Comparison of ENCODE assay signal across 8 cellular contexts in the genomic region with DNA sequence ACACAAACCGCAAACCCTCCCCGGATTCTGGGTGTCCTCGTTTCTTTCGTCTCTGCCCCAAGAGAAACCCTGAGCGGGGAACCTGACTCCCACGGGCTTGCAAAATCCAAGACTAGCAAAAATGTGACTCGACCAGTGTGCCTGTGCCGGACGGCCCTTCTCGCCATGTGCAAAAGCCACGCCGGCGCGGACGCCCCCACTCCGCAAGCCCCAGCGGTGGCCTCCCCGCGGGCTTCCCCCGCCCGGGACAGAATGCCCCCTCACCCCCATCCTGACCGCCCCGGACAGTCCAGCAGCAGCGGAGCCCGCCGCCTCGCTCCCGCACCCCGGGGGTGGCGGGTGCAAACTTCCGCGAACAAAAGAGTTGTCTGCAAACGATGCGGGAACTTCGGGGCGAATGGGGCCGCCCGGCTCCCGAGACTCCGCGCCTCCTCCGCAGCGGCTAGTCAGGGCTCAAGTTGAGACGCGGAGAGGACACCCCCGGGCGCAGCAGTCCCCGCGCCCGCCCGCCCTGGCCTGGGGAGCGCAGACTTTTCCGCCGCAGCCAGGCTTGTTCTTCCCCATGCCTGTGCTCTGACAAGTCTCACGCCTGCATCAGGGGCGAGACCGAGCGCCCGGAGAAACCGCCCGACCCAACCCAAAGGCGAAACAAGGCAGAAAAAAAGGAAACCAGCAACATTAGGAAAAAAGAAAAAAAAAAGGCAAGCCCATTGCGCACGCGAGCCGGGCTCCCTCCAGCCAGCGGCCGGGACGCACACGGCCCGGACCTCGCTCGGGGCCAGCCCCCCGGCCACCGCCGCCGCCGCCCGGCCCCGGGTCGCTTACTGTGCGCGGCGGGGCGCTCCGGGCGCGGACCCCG. TPM values are rescaled to one million over a fixed set of nuclear protein-coding genes. Genes with fewer than 3 reads are reported as not detected.
A peak's percentile ranks its signal among the peaks of the same experiment; 100 is the strongest.
DNase-seq lines count a peak whose midpoint lies in the region; ATAC-seq and TF ChIP-seq lines count a peak whose summit lies in the region.

No MANE protein-coding gene starts in this region.

- peak; percentile 15 for ATAC-seq in HG02981 (IDR thresholded peaks at IDR 0.05; ENCODE audit: unreplicated experiment)
- no peak for ATAC-seq in GM19023 (IDR thresholded peaks at IDR 0.05; ENCODE audit: unreplicated experiment)

- peaks cover 57% of the 10 kb centered on the region for H3K4me1 Mint-ChIP-seq in type B pancreatic cell (ENCODE audit: unreplicated experiment)

- H3K4me3 Mint-ChIP-seq in type B pancreatic cell, result peak overlapping the region; percentile 98

- H3K27ac Mint-ChIP-seq in type B pancreatic cell, result peak overlapping the region; percentile 93

- no peaks in the 10 kb centered on the region for H3K36me3 Mint-ChIP-seq in type B pancreatic cell

- H3K27me3 Mint-ChIP-seq in type B pancreatic cell, result no peaks in the 10 kb centered on the region

- no peak for TF ChIP-seq CTCF in type B pancreatic cell (conservative IDR thresholded peaks at IDR 0.05)

- H3K9me3 Mint-ChIP-seq in type B pancreatic cell, result no peaks in the 10 kb centered on the region

- DNase-seq in DMS 273 (lab: John Stamatoyannopoulos, UW; ENCODE audit: unreplicated experiment) (peak; percentile 51), DMS 273 treated with DMSO at 0.1 percent for 48 hours (lab: John Stamatoyannopoulos, UW) (no peak), SW480 (ENCODE audit: low spot score) (peak; percentile 27), dermis blood vessel endothelial cell (peak; percentile 51), medulla oblongata (ENCODE audit: extremely low spot score) (peak; percentile 41), type B pancreatic cell (ENCODE audit: extremely low spot score, unreplicated experiment) (peak; percentile 78)

RNA-seq across cellular contexts. Expression of a gene that starts 0.8 kb away (rescaled TPM):
- 30.5 and 36.5 TPM in 2 replicates for total RNA-seq in dermis blood vessel endothelial cell
- total RNA-seq in type B pancreatic cell (ENCODE audit: low replicate concordance), result 25.9 and 35.9 TPM in 2 replicates

RNA-seq across cellular contexts. Expression of a gene that starts 48.3 kb away (rescaled TPM):
- 10.4 and 20.9 TPM in 2 replicates for total RNA-seq in dermis blood vessel endothelial cell
- total RNA-seq in type B pancreatic cell (ENCODE audit: low replicate concordance), result 18.7 and 18.8 TPM in 2 replicates

RNA-seq across cellular contexts. Expression of a gene that starts 58.2 kb away (rescaled TPM):
- total RNA-seq in dermis blood vessel endothelial cell, result 14.3 and 18.8 TPM in 2 replicates
- 15.1 and 16.0 TPM in 2 replicates for total RNA-seq in type B pancreatic cell (ENCODE audit: low replicate concordance)
